8 cellular contexts compared by ENCODE assay signal in the genomic region with DNA sequence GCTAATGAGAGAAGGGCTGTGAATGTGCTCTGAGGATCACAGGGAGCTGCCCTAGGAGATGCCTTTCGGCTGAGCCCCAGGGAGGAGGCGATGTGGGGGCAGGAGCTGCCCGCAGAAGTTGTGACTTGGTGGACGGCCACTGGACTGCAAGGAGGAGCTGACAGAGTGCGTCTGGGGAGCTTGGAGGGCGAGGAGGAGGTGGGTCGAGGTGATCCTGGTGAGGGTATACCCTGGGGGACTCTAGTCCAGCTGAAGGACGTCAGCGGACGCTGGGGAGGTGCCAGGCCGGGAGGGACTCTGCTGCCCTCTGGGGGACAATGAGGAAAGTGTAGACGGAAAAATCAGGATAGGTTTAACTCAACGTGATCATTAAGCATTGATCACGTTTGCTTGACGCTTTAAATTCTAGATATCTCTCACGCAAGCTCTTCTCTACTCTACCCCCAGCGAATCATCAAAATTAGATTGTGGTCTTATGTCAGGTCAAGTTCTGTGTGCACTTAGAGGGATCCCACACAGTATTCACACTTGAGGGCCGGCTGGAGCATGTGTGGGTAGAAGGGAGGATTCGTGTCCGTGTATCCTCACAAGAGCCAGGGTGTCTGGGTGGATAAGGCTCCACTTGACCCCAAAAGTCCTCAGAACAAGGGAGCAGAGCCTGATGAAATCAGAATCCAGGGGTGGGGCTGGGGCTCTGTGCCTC. TPM values are rescaled to one million over a fixed set of nuclear protein-coding genes. Genes with fewer than 3 reads are reported as not detected.
DNase-seq lines count a peak whose midpoint lies in the region; ATAC-seq and TF ChIP-seq lines count a peak whose summit lies in the region.
"Had no signal": no experiment of that assay in that cellular context is flagged by ENCODE, and none has a peak within 500 bp of the region (broad histone marks: within the 10 kb centered on the region; RNA-seq: fewer than 3 reads in every experiment).

No MANE protein-coding gene starts in this region.

- no TSS peak for BruUV-seq in HCT116 (replicated peaks; lab: Mats Ljungman, UMichigan)

- no peak for TF ChIP-seq POLR2A in HCT116 (IDR thresholded peaks at IDR 0.05; ENCODE audit: borderline replicate concordance, extremely low read depth, insufficient read depth, insufficient read length)

- TF ChIP-seq CTCF in HCT116 (IDR thresholded peaks at IDR 0.05 in 2 of 3, conservative IDR thresholded peaks at IDR 0.05 in 1 of 3; ENCODE audit: borderline replicate concordance in 1 of 3, insufficient read depth in 1 of 3, low read depth in 2 of 3, low read length in 2 of 3) (peak; percentile 54 to 83 (median 83)), WERI-Rb-1 (IDR thresholded peaks at IDR 0.05; ENCODE audit: low read depth, low read length) (peak; percentile 71)

- H3K4me1 ChIP-seq in HCT116 (ENCODE audit: control insufficient read depth in 1 of 2, insufficient read depth in 2 of 2, low read length in 2 of 2) = peaks cover 0 to 5% of the 10 kb centered on the region in 2 experiments; a peak in 1 of 4 replicates

- no peaks in the 10 kb centered on the region for H4K20me1 ChIP-seq in HCT116 (ENCODE audit: insufficient read depth)

- no peaks in the 10 kb centered on the region for H3K9me3 ChIP-seq in HCT116 (ENCODE audit: control insufficient read depth in 1 of 2, insufficient read depth in 1 of 2, low read depth in 1 of 2, low read length in 2 of 2)
- H3K9me3 ChIP-seq in WERI-Rb-1 (ENCODE audit: severe bottlenecking) = no peaks in the 10 kb centered on the region

- peak; percentile 44 for TF ChIP-seq RAD21 in HCT116 (IDR thresholded peaks at IDR 0.05; ENCODE audit: low read depth)

- peak overlapping the region; percentile 68 for H2AFZ ChIP-seq in HCT116 (ENCODE audit: low read depth, low read length, poor library complexity, severe bottlenecking)

- no peaks in the 10 kb centered on the region for H3K79me2 ChIP-seq in HCT116 (ENCODE audit: insufficient read depth, low read length)

- RAD21 ChIA-PET in HCT116 (lab: Charles Lee; ENCODE audit: low non-redundant PET in 1 of 2, low total read pairs in 2 of 2, uncharacterized antibody in 2 of 2, unreplicated experiment in 2 of 2) = interaction anchor here in 1 of 2 experiments (0.7 kb wide), 1 partner anchor 49 kb away, joined by 3 read pairs; no protein-coding TSS in a partner anchor

- H3K9ac ChIP-seq in HCT116 (ENCODE audit: low read length) = no peak overlapping the region

- DNase-seq in D341Med (ENCODE audit: low spot score) = peak; percentile 75
- no peak for DNase-seq in HCT116 (ENCODE audit: low read depth, low spot score)
- peak; percentile 43 for DNase-seq in WERI-Rb-1
- DNase-seq in iris pigment epithelial cell (ENCODE audit: low read depth) = peak; percentile 7
- DNase-seq in NCI-H2171 (lab: John Stamatoyannopoulos, UW) = no peak
- DNase-seq in stimulated activated naive CD4-positive, alpha-beta T cell treated with Interleukin-2 at 50 U/mL for 16 hours (lab: John Stamatoyannopoulos, UW) = no peak
- no peak for DNase-seq in DMS79 treated with DMSO at 0.1 percent for 48 hours (lab: John Stamatoyannopoulos, UW)

- CTCF ChIA-PET in HCT116 (lab: Charles Lee) = interaction anchor here (0.5 to 5.6 kb wide), 10 partner anchors 8 to 126 kb away, joined by 3 to 37 read pairs (median 6); partner anchors contain the start of gene CEACAM6

- H3K4me3 ChIP-seq in HCT116 (replicated peaks in 1 of 2; ENCODE audit: low read depth in 1 of 2, low read length in 2 of 2) (no peak overlapping the region), WERI-Rb-1 (ENCODE audit: low read depth, low read length) (no peak overlapping the region)
- H3K4me3 ChIP-seq: thoracic aorta had no signal

- intact Hi-C loops in HCT116 (cut with micrococcal nuclease) = loop anchor here (5.0 kb wide), 1 partner anchor 49 kb away; no protein-coding TSS in a partner anchor

- POLR2A ChIA-PET in HCT116 (lab: Charles Lee) = no interaction called here

- no peaks in the 10 kb centered on the region for H3K9me2 ChIP-seq in HCT116 (ENCODE audit: insufficient read depth)

- peak; percentile 90 for ATAC-seq in HCT116

- peaks cover 39% of the 10 kb centered on the region for H3K27me3 ChIP-seq in HCT116 (ENCODE audit: insufficient read depth, low read length)
- peaks cover 81% of the 10 kb centered on the region for H3K27me3 ChIP-seq in WERI-Rb-1 (ENCODE audit: insufficient read depth, low read depth, severe bottlenecking)

- peak overlapping the region; percentile 55 for H3K4me2 ChIP-seq in HCT116 (ENCODE audit: low read length)

- H3K36me3 ChIP-seq in HCT116 (ENCODE audit: control insufficient read depth in 1 of 2, insufficient read depth in 2 of 2, low read length in 2 of 2) = no peaks in the 10 kb centered on the region
- no peaks in the 10 kb centered on the region for H3K36me3 ChIP-seq in WERI-Rb-1
- H3K36me3 ChIP-seq: thoracic aorta had no signal

- H3K27ac ChIP-seq in HCT116 (ENCODE audit: low read depth, low read length) (no peak overlapping the region), WERI-Rb-1 (no peak overlapping the region)
- H3K27ac ChIP-seq: thoracic aorta had no signal

TF ChIP-seq in HCT116, 20 proteins besides CTCF, POLR2A, EP300 and RAD21:
- TF ChIP-seq SP1 (IDR thresholded peaks at IDR 0.05; ENCODE audit: low read depth) = no peak
- TF ChIP-seq EZH2phosphoT487 (IDR thresholded peaks at IDR 0.05; ENCODE audit: borderline replicate concordance) = no peak
- TF ChIP-seq CEBPB (IDR thresholded peaks at IDR 0.05; ENCODE audit: low read depth) = no peak
- TF ChIP-seq CBX3 (IDR thresholded peaks at IDR 0.05; ENCODE audit: low read depth) = 0 out of 2 replicates have a peak, but pooled peaks have one; percentile 16

RNA-seq across cellular contexts. Expression of gene CEACAM7, which starts 3.3 kb away (rescaled TPM):
- total RNA-seq in HCT116 (2021; ENCODE audit: unreplicated experiment) = not detected
- polyA plus RNA-seq in HCT116 (2012) = not detected in 2 replicates
- total RNA-seq: thoracic aorta had no signal

RNA-seq across cellular contexts. Expression of gene CEACAM5, which starts 17.0 kb away (rescaled TPM):
- total RNA-seq in HCT116 (2021; ENCODE audit: unreplicated experiment) = 0.22 TPM
- 0.03 TPM in 1 of 2 replicates, not detected in the other for polyA plus RNA-seq in HCT116 (2012)
- total RNA-seq: thoracic aorta had no signal

Comparison
In these comparisons a context has a peak if more than half of its experiments do, and no peak if none do; other contexts are left out.
1. DNase-seq: peak in D341Med (single experiment), WERI-Rb-1 (single experiment) and iris pigment epithelial cell (single experiment); none in HCT116 (single experiment), NCI-H2171 (single experiment), stimulated activated naive CD4-positive, alpha-beta T cell treated with Interleukin-2 at 50 U/mL for 16 hours (single experiment) and DMS79 treated with DMSO at 0.1 percent for 48 hours (single experiment).